11 cellular contexts compared by ENCODE assay signal in genomic region chr2:10691521-10691920, GRCh38. TPM values are rescaled to one million over a fixed set of nuclear protein-coding genes. Genes with fewer than 3 reads are reported as not detected.
"Had no signal": no experiment of that assay in that cellular context is flagged by ENCODE, and none has a peak within 500 bp of the region (broad histone marks: within the 10 kb centered on the region; RNA-seq: fewer than 3 reads in every experiment).

No MANE protein-coding gene starts in this region.

- H3K4me3 ChIP-seq: coronary artery had no signal

- H3K9me3 Mint-ChIP-seq: activated T-cell treated with anti-CD3 and anti-CD28 coated beads, Interleukin-2, amount 50 U/mL, for 24 hours had no signal

- ATAC-seq: left lobe of liver; stimulated activated naive CD8-positive, alpha-beta T cell treated with anti-CD3 and anti-CD28 coated beads, Interleukin-15, Interleukin-2, amounts not matched to agents 100 U/mL and 50 U/mL, for 24 hours had no signal

- H3K27ac Mint-ChIP-seq: activated T-cell treated with anti-CD3 and anti-CD28 coated beads, Interleukin-2, amount 50 U/mL, for 24 hours had no signal

- DNase-seq: activated CD4-positive, alpha-beta T cell treated with anti-CD3 and anti-CD28 coated beads for 1 hour; activated T-cell treated with anti-CD3 and anti-CD28 coated beads, Interleukin-2, amount 50 U/mL, for 24 hours; caudate nucleus; effector CD4-positive, alpha-beta T cell; foreskin melanocyte; head of caudate nucleus; stimulated activated CD4-positive, alpha-beta T cell treated with anti-CD3 and anti-CD28 coated beads, Interleukin-12 subunit alpha, Interleukin-12 subunit beta, amount 100 ng/mL, for 4 hours; stimulated activated naive CD8-positive, alpha-beta T cell treated with anti-CD3 and anti-CD28 coated beads, Interleukin-15, Interleukin-2, amounts not matched to agents 100 U/mL and 50 U/mL, for 24 hours had no signal

- H3K27ac ChIP-seq: coronary artery had no signal

- H3K4me3 Mint-ChIP-seq: activated T-cell treated with anti-CD3 and anti-CD28 coated beads, Interleukin-2, amount 50 U/mL, for 24 hours had no signal

- H3K27me3 Mint-ChIP-seq: activated T-cell treated with anti-CD3 and anti-CD28 coated beads, Interleukin-2, amount 50 U/mL, for 24 hours had no signal

RNA-seq across cellular contexts. Expression of gene ATP6V1C2, which starts 29.9 kb away (rescaled TPM):
- total RNA-seq: activated CD8-positive, alpha-beta memory T cell treated with anti-CD3 and anti-CD28 coated beads for 36 hours had no signal
